In genomic region chr1:202802998-202803932, GRCh38 we compare ENCODE assay signal across 9 cellular contexts. TPM values are rescaled to one million over a fixed set of nuclear protein-coding genes. Genes with fewer than 3 reads are reported as not detected.
DNase-seq lines count a peak whose midpoint lies in the region; ATAC-seq, FAIRE-seq and TF ChIP-seq lines count a peak whose summit lies in the region.
"Had no signal": no experiment of that assay in that cellular context is flagged by ENCODE, and none has a peak within 500 bp of the region (broad histone marks: within the 10 kb centered on the region; RNA-seq: fewer than 3 reads in every experiment).

No MANE protein-coding gene starts in this region.

- H3K4me2 ChIP-seq in osteoblast (ENCODE audit: insufficient read depth, low read length) = peak overlapping the region; percentile 58

- H3K27ac ChIP-seq in osteoblast (ENCODE audit: low read depth, low read length) = peak overlapping the region; percentile 52
- H3K27ac ChIP-seq: psoas muscle had no signal

- no peak for DNase-seq in activated CD4-positive, alpha-beta T cell treated with anti-CD3 and anti-CD28 coated beads, Interleukin-2, amount 10 ng/mL, durations not matched to agents 24 days and 14 days
- no peak for DNase-seq in activated CD4-positive, alpha-beta T cell treated with anti-CD3 and anti-CD28 coated beads for 4 hours
- DNase-seq in NCI-H226 (peak; percentile 73), bronchial epithelial cell (ENCODE audit: low read depth) (peak; percentile 47), osteoblast (ENCODE audit: insufficient read length, low spot score, missing footprints) (peak; percentile 85), midbrain (lab: John Stamatoyannopoulos, UW) (no peak)
- DNase-seq: psoas muscle had no signal

- TF ChIP-seq CTCF in bronchial epithelial cell (IDR thresholded peaks at IDR 0.05; ENCODE audit: insufficient read depth, low read length, severe bottlenecking) (no peak), osteoblast (IDR thresholded peaks at IDR 0.05; ENCODE audit: extremely low read depth, low read depth, low read length) (no peak)

- H3K27ac Mint-ChIP-seq in activated CD4-positive, alpha-beta T cell treated with anti-CD3 and anti-CD28 coated beads, Interleukin-2, amount 10 ng/mL, durations not matched to agents 24 days and 14 days = peak overlapping the region; percentile 69

- peak overlapping the region; percentile 57 for H3K4me3 Mint-ChIP-seq in activated CD4-positive, alpha-beta T cell treated with anti-CD3 and anti-CD28 coated beads, Interleukin-2, amount 10 ng/mL, durations not matched to agents 24 days and 14 days

- peaks cover 24% of the 10 kb centered on the region for H3K4me1 ChIP-seq in osteoblast (ENCODE audit: insufficient read depth, low read length)

- ATAC-seq in HG02642 (IDR thresholded peaks at IDR 0.05; ENCODE audit: poor library complexity, unreplicated experiment) (no peak), HG03045 (IDR thresholded peaks at IDR 0.05; ENCODE audit: unreplicated experiment) (no peak)
- ATAC-seq: psoas muscle had no signal

- intact Hi-C loops in activated CD4-positive, alpha-beta T cell treated with anti-CD3 and anti-CD28 coated beads, Interleukin-2, amount 10 ng/mL, durations not matched to agents 24 days and 14 days (cut with micrococcal nuclease) = loop anchor here (10.0 kb wide), 1 partner anchor 638 kb away; the partner anchor contains the start of gene PTPN7

- H3K4me3 ChIP-seq in bronchial epithelial cell (ENCODE audit: low read depth, low read length) = no peak overlapping the region
- no peak overlapping the region for H3K4me3 ChIP-seq in osteoblast (ENCODE audit: insufficient read depth, low read length)
- H3K4me3 ChIP-seq: psoas muscle had no signal

- H3K27me3 ChIP-seq in bronchial epithelial cell (ENCODE audit: control insufficient read depth, insufficient read depth, low read length) = no peaks in the 10 kb centered on the region
- H3K27me3 ChIP-seq in osteoblast (ENCODE audit: insufficient read depth, low read length) = no peaks in the 10 kb centered on the region

- H3K36me3 ChIP-seq in bronchial epithelial cell (ENCODE audit: control insufficient read depth, insufficient read depth, low read length) = no peaks in the 10 kb centered on the region
- no peaks in the 10 kb centered on the region for H3K36me3 ChIP-seq in osteoblast (ENCODE audit: insufficient read depth, low read length)

- H3K9me3 Mint-ChIP-seq in activated CD4-positive, alpha-beta T cell treated with anti-CD3 and anti-CD28 coated beads, Interleukin-2, amount 10 ng/mL, durations not matched to agents 24 days and 14 days = no peaks in the 10 kb centered on the region

- H2AFZ ChIP-seq in osteoblast (ENCODE audit: low read length) = no peak overlapping the region

- no peaks in the 10 kb centered on the region for H3K27me3 Mint-ChIP-seq in activated CD4-positive, alpha-beta T cell treated with anti-CD3 and anti-CD28 coated beads, Interleukin-2, amount 10 ng/mL, durations not matched to agents 24 days and 14 days

- H3K36me3 Mint-ChIP-seq in activated CD4-positive, alpha-beta T cell treated with anti-CD3 and anti-CD28 coated beads, Interleukin-2, amount 10 ng/mL, durations not matched to agents 24 days and 14 days (ENCODE audit: low read depth) = peaks cover 20% of the 10 kb centered on the region

- peaks cover 72% of the 10 kb centered on the region for H4K20me1 ChIP-seq in osteoblast (ENCODE audit: insufficient read depth, low read length)

- peaks cover 43% of the 10 kb centered on the region for H3K4me1 Mint-ChIP-seq in activated CD4-positive, alpha-beta T cell treated with anti-CD3 and anti-CD28 coated beads, Interleukin-2, amount 10 ng/mL, durations not matched to agents 24 days and 14 days

- H3K79me2 ChIP-seq in osteoblast (ENCODE audit: insufficient read depth, low read length) = peaks cover 97% of the 10 kb centered on the region

- H3K9me3 ChIP-seq in osteoblast (ENCODE audit: low read depth, low read length) = no peaks in the 10 kb centered on the region
- H3K9me3 ChIP-seq: psoas muscle had no signal

- FAIRE-seq in bronchial epithelial cell (lab: Jason Lieb, UNC) = no peak

RNA-seq across cellular contexts. Expression of gene KDM5B, which starts 5.0 kb away (rescaled TPM):
- 83.2 and 92.7 TPM in 2 replicates for total RNA-seq in activated CD4-positive, alpha-beta T cell treated with anti-CD3 and anti-CD28 coated beads, Interleukin-2, amount 10 ng/mL, durations not matched to agents 24 days and 14 days
- total RNA-seq in bronchial epithelial cell (74.0 and 102 TPM in 2 replicates), osteoblast (113 and 124 TPM in 2 replicates)

RNA-seq across cellular contexts. Expression of gene PCAT6, which starts 7.5 kb away (rescaled TPM):
- total RNA-seq in activated CD4-positive, alpha-beta T cell treated with anti-CD3 and anti-CD28 coated beads, Interleukin-2, amount 10 ng/mL, durations not matched to agents 24 days and 14 days = 0.83 and 1.4 TPM in 2 replicates
- total RNA-seq in bronchial epithelial cell = 0.51 TPM in 1 of 2 replicates, not detected in the other
- 0.29 and 0.72 TPM in 2 replicates for total RNA-seq in osteoblast

Comparison
In these comparisons a context has a peak if more than half of its experiments do, and no peak if none do; other contexts are left out.
1. DNase-seq: peak in NCI-H226 (single experiment), bronchial epithelial cell (single experiment) and osteoblast (single experiment); none in activated CD4-positive, alpha-beta T cell treated with anti-CD3 and anti-CD28 coated beads, Interleukin-2, amount 10 ng/mL, durations not matched to agents 24 days and 14 days (single experiment), activated CD4-positive, alpha-beta T cell treated with anti-CD3 and anti-CD28 coated beads for 4 hours (0 of 2) and midbrain (single experiment).